8 cellular contexts compared by ENCODE assay signal in the genomic region with DNA sequence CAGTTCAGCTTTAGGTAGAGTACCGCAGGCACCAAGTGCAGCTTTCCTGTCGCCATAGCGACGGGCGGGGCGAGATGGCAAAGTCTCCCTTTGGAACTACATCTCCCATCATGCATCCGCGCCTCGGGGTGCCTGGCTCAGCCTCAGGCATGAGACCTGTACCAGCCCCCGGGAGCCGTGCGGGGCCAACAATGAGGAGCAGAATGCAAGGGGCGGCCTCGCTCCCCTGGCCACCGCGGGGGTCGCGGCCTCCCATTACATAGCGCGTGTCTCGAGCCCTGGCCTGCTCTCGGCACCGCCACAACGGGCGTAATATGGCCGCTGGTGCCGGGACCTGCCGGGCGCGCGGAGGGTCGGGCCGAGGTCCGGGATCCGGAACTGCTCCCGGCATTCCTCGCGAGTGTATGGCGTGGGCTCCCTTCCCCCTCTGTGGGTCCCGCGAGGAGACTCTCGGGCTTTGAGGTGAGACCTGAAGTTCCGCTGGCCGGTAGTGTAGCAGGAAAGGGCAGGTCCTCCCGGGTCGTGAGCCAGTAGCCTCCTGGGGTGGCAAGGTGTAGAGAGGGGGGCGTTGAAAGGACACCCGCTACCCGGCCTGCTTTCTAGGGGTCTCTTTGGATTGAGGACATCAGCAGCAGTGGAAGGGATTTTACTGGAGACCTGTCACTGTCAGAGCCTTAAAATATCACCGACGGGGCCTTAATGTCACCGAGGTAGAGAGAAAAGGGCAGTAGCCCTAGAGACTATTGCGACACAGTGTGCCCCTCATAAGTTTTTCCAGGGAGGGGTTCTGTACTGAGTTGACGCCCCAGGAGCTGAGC. TPM values are rescaled to one million over a fixed set of nuclear protein-coding genes. Genes with fewer than 3 reads are reported as not detected.
A peak's percentile ranks its signal among the peaks of the same experiment; 100 is the strongest.
DNase-seq lines count a peak whose midpoint lies in the region; ATAC-seq and TF ChIP-seq lines count a peak whose summit lies in the region.

A gene with protein sequence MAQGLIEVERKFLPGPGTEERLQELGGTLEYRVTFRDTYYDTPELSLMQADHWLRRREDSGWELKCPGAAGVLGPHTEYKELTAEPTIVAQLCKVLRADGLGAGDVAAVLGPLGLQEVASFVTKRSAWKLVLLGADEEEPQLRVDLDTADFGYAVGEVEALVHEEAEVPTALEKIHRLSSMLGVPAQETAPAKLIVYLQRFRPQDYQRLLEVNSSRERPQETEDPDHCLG (plus strand): TSS at position 390 of the 818 bp plus-strand sequence. CDS start 487 bp downstream, outside the sequence.

- no peaks in the 10 kb centered on the region for H3K36me3 Mint-ChIP-seq in type B pancreatic cell

- H3K4me3 ChIP-seq in GM12875 (ENCODE audit: low read depth, low read length): peak within 1 kb of the TSS; percentile 65

- peak; percentile 83 for DNase-seq in NCI-H128 (lab: John Stamatoyannopoulos, UW; ENCODE audit: unreplicated experiment)
- DNase-seq in SW 1271 (lab: John Stamatoyannopoulos, UW): peak; percentile 74 to 84
- DNase-seq in activated naive CD8-positive, alpha-beta T cell treated with anti-CD3 and anti-CD28 coated beads, Interleukin-2, amount 50 U/mL, for 16 hours (ENCODE audit: low read depth, low spot score): peak; percentile 83
- peak; percentile 97 for DNase-seq in cardiac septum (ENCODE audit: low spot score)
- peak; percentile 89 to 99 (median 92) for DNase-seq in posterior cingulate gyrus
- DNase-seq in type B pancreatic cell (ENCODE audit: extremely low spot score, unreplicated experiment): peak; percentile 92

- peak; percentile 83 for ATAC-seq in HG02759 (IDR thresholded peaks at IDR 0.05; ENCODE audit: unreplicated experiment)

- H3K27ac Mint-ChIP-seq in type B pancreatic cell: peak within 1 kb of the TSS; percentile 88

- H3K9me3 Mint-ChIP-seq in type B pancreatic cell: no peaks in the 10 kb centered on the region

- intact Hi-C loops in cardiac septum (cut with DNase I): loop anchor here (2.0 to 10.0 kb wide), 3 partner anchors 87 to 461 kb away; a partner anchor contains a TSS
- intact Hi-C loops in posterior cingulate gyrus (cut with DNase I): loop anchor here (5.0 kb wide), 1 partner anchor 229 kb away; no protein-coding TSS in a partner anchor

- H3K4me1 Mint-ChIP-seq in type B pancreatic cell (ENCODE audit: unreplicated experiment): peaks cover 26% of the 10 kb centered on the region

- no peaks in the 10 kb centered on the region for H3K27me3 Mint-ChIP-seq in type B pancreatic cell

- TF ChIP-seq CTCF in GM12875 (IDR thresholded peaks at IDR 0.05; ENCODE audit: borderline replicate concordance, insufficient read depth, low read depth, low read length): no peak
- TF ChIP-seq CTCF in type B pancreatic cell (conservative IDR thresholded peaks at IDR 0.05): no peak

- peak within 1 kb of the TSS; percentile 95 for H3K4me3 Mint-ChIP-seq in type B pancreatic cell

RNA-seq across cellular contexts. Expression of the gene that starts here (rescaled TPM):
- 17.5 TPM for total RNA-seq in cardiac septum
- 14.3 and 16.4 TPM in 2 replicates for total RNA-seq in type B pancreatic cell (ENCODE audit: low replicate concordance)

Comparison
In these comparisons a context has a peak if more than half of its experiments do, and no peak if none do; other contexts are left out.
1. Peak in every context shown above with its lines: DNase-seq, ATAC-seq and H3K4me3 ChIP-seq.